In the genomic region with DNA sequence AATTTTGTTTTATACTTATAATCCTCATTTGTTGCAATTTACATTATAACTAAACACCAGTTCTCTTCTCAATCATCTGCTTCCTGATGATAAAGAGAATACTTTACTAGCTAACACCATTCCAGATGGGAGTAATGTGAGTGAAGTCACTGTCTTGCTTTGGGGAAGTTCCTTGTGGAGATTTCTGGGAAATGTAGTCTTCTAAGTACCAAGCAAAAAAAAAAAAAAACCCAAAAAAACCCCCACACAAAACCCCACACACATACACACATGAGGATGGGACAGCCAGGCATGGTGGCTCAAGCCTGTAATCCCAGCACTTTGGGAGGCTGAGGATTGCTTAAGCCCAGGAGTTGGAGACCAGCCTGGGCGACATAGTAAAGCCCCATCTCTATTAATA, we compare ENCODE assay signal across 17 cellular contexts. TPM values are rescaled to one million over a fixed set of nuclear protein-coding genes. Genes with fewer than 3 reads are reported as not detected.
DNase-seq lines count a peak whose midpoint lies in the region; ATAC-seq and TF ChIP-seq lines count a peak whose summit lies in the region.
"Had no signal": no experiment of that assay in that cellular context is flagged by ENCODE, and none has a peak within 500 bp of the region (broad histone marks: within the 10 kb centered on the region; RNA-seq: fewer than 3 reads in every experiment).

No MANE protein-coding gene starts in this region.

- H3K4me1 ChIP-seq in adipocyte (ENCODE audit: control insufficient read depth, insufficient read depth, low read length): peaks cover 13% of the 10 kb centered on the region

- POLR2A ChIA-PET in CD4-positive, alpha-beta T cell (lab: Charles Lee): no interaction called here

- H3K9ac ChIP-seq in adipocyte (ENCODE audit: low read length): no peak overlapping the region
- H3K9ac ChIP-seq: BLaER1 had no signal

- H3K27me3 Mint-ChIP-seq in CD4-positive, alpha-beta T cell: no peaks in the 10 kb centered on the region
- H3K27me3 Mint-ChIP-seq in activated T-helper 1 cell treated with anti-CD3 and anti-CD28 coated beads, Interleukin-12 subunit alpha, Interleukin-12 subunit beta, Interleukin-2, Interleukin-4 antibody, amounts not matched to agents 30 ng/mL and 10 ng/mL and 1 ng/mL, durations not matched to agents 14 hours and 24 hours and 36 hours (ENCODE audit: insufficient read depth): peaks cover 3% of the 10 kb centered on the region
- H3K27me3 Mint-ChIP-seq: central memory CD8-positive, alpha-beta T cell had no signal

- TF ChIP-seq CTCF in CD4-positive, alpha-beta T cell (IDR thresholded peaks at IDR 0.05): no peak
- no peak for TF ChIP-seq CTCF in foreskin fibroblast (IDR thresholded peaks at IDR 0.05; ENCODE audit: low read depth, low read length)

- peaks cover 5% of the 10 kb centered on the region for H3K36me3 Mint-ChIP-seq in CD4-positive, alpha-beta T cell (ENCODE audit: low read depth)
- H3K36me3 Mint-ChIP-seq in activated T-helper 1 cell treated with anti-CD3 and anti-CD28 coated beads, Interleukin-12 subunit alpha, Interleukin-12 subunit beta, Interleukin-2, Interleukin-4 antibody, amounts not matched to agents 30 ng/mL and 10 ng/mL and 1 ng/mL, durations not matched to agents 14 hours and 24 hours and 36 hours (ENCODE audit: low read depth): peaks cover 2% of the 10 kb centered on the region

- no peak overlapping the region for H3K4me3 ChIP-seq in adipocyte (ENCODE audit: low read length)
- no peak overlapping the region for H3K4me3 ChIP-seq in foreskin fibroblast (ENCODE audit: low read depth in 1 of 2, low read length in 2 of 2)
- H3K4me3 ChIP-seq: BLaER1 had no signal

- CTCF ChIA-PET in CD4-positive, alpha-beta T cell (lab: Charles Lee): no interaction called here

- H3K27me3 ChIP-seq in CD4-positive, alpha-beta T cell (ENCODE audit: control insufficient read depth, insufficient read depth, low read length): peaks cover 6% of the 10 kb centered on the region
- H3K27me3 ChIP-seq in adipocyte (replicated peaks; ENCODE audit: control insufficient read depth, insufficient read depth, low read length): no peaks in the 10 kb centered on the region

- peak overlapping the region; percentile 61 for H3K4me3 Mint-ChIP-seq in CD4-positive, alpha-beta T cell
- no peak overlapping the region for H3K4me3 Mint-ChIP-seq in activated T-helper 1 cell treated with anti-CD3 and anti-CD28 coated beads, Interleukin-12 subunit alpha, Interleukin-12 subunit beta, Interleukin-2, Interleukin-4 antibody, amounts not matched to agents 30 ng/mL and 10 ng/mL and 1 ng/mL, durations not matched to agents 14 hours and 24 hours and 36 hours
- H3K4me3 Mint-ChIP-seq: central memory CD8-positive, alpha-beta T cell; endodermal cell had no signal

- no peaks in the 10 kb centered on the region for H3K9me3 Mint-ChIP-seq in CD4-positive, alpha-beta T cell
- peaks cover 5% of the 10 kb centered on the region for H3K9me3 Mint-ChIP-seq in activated T-helper 1 cell treated with anti-CD3 and anti-CD28 coated beads, Interleukin-12 subunit alpha, Interleukin-12 subunit beta, Interleukin-2, Interleukin-4 antibody, amounts not matched to agents 30 ng/mL and 10 ng/mL and 1 ng/mL, durations not matched to agents 14 hours and 24 hours and 36 hours
- H3K9me3 Mint-ChIP-seq: central memory CD8-positive, alpha-beta T cell; endodermal cell had no signal

- intact Hi-C loops in CD4-positive, alpha-beta T cell (cut with DNase I, micrococcal nuclease): loop anchor here in 1 of 2 experiments (10.0 kb wide), 1 partner anchor 61 kb away; a partner anchor contains a TSS
- intact Hi-C loops in activated T-helper 1 cell treated with anti-CD3 and anti-CD28 coated beads, Interleukin-12 subunit alpha, Interleukin-12 subunit beta, Interleukin-2, Interleukin-4 antibody, amounts not matched to agents 30 ng/mL and 10 ng/mL and 1 ng/mL, durations not matched to agents 14 hours and 24 hours and 36 hours (cut with micrococcal nuclease): no loop called here

- peaks cover 53% of the 10 kb centered on the region for H3K4me1 Mint-ChIP-seq in CD4-positive, alpha-beta T cell (ENCODE audit: low read depth)
- peaks cover 32% of the 10 kb centered on the region for H3K4me1 Mint-ChIP-seq in activated T-helper 1 cell treated with anti-CD3 and anti-CD28 coated beads, Interleukin-12 subunit alpha, Interleukin-12 subunit beta, Interleukin-2, Interleukin-4 antibody, amounts not matched to agents 30 ng/mL and 10 ng/mL and 1 ng/mL, durations not matched to agents 14 hours and 24 hours and 36 hours (ENCODE audit: low read depth)

- no peak for DNase-seq in CD4-positive, alpha-beta T cell
- DNase-seq in HCEC 1CT: peak; percentile 54
- DNase-seq in adipocyte (ENCODE audit: low read depth): peak; percentile 62
- peak; percentile 34 to 69 for DNase-seq in foreskin fibroblast
- no peak for DNase-seq in activated T-helper 1 cell treated with anti-CD3 and anti-CD28 coated beads, Interleukin-12 subunit alpha, Interleukin-12 subunit beta, Interleukin-2, Interleukin-4 antibody, amounts not matched to agents 30 ng/mL and 10 ng/mL and 1 ng/mL, durations not matched to agents 14 hours and 24 hours and 36 hours (ENCODE audit: low spot score)
- DNase-seq: activated naive CD4-positive, alpha-beta T cell treated with anti-CD3 and anti-CD28 coated beads, Interleukin-2, amount 50 U/mL, for 16 hours; endodermal cell; glutamatergic neuron; MM.1S; NCI-H2107; NCI-H774 had no signal

- H3K27ac Mint-ChIP-seq in CD4-positive, alpha-beta T cell: peak overlapping the region; percentile 90
- no peak overlapping the region for H3K27ac Mint-ChIP-seq in activated T-helper 1 cell treated with anti-CD3 and anti-CD28 coated beads, Interleukin-12 subunit alpha, Interleukin-12 subunit beta, Interleukin-2, Interleukin-4 antibody, amounts not matched to agents 30 ng/mL and 10 ng/mL and 1 ng/mL, durations not matched to agents 14 hours and 24 hours and 36 hours
- H3K27ac Mint-ChIP-seq: endodermal cell had no signal

- H3K36me3 ChIP-seq in adipocyte (ENCODE audit: control insufficient read depth, insufficient read depth, low read length, severe bottlenecking): no peaks in the 10 kb centered on the region
- H3K36me3 ChIP-seq: BLaER1 had no signal

- ATAC-seq in CD4-positive, alpha-beta T cell (ENCODE audit: poor library complexity): no peak
- no peak for ATAC-seq in HG02885 (IDR thresholded peaks at IDR 0.05; ENCODE audit: poor library complexity, unreplicated experiment)
- no peak for ATAC-seq in GM21390 (IDR thresholded peaks at IDR 0.05; ENCODE audit: unreplicated experiment)
- no peak for ATAC-seq in GM21447 (IDR thresholded peaks at IDR 0.05; ENCODE audit: unreplicated experiment)

- H3K9me3 ChIP-seq in CD4-positive, alpha-beta T cell (ENCODE audit: control insufficient read depth, low read length): no peaks in the 10 kb centered on the region
- H3K9me3 ChIP-seq in adipocyte (ENCODE audit: control insufficient read depth, low read length): no peaks in the 10 kb centered on the region

- H3K27ac ChIP-seq in CD4-positive, alpha-beta T cell (ENCODE audit: low read depth, low read length): peak overlapping the region; percentile 4
- H3K27ac ChIP-seq: BLaER1 had no signal

RNA-seq across cellular contexts. Expression of a gene that starts 2.2 kb away (rescaled TPM):
- total RNA-seq in CD4-positive, alpha-beta T cell: 10 to 100 TPM; 12.8 to 13.0 TPM
- total RNA-seq in activated T-helper 1 cell treated with anti-CD3 and anti-CD28 coated beads, Interleukin-12 subunit alpha, Interleukin-12 subunit beta, Interleukin-2, Interleukin-4 antibody, amounts not matched to agents 30 ng/mL and 10 ng/mL and 1 ng/mL, durations not matched to agents 14 hours and 24 hours and 36 hours: 2.1 and 2.5 TPM in 2 replicates

RNA-seq across cellular contexts. Expression of a gene that starts 38.0 kb away (rescaled TPM):
- total RNA-seq in CD4-positive, alpha-beta T cell: under 1 TPM in 1 of 2 experiments, not detected in 1; 0.58 TPM
- not detected in 2 replicates for total RNA-seq in activated T-helper 1 cell treated with anti-CD3 and anti-CD28 coated beads, Interleukin-12 subunit alpha, Interleukin-12 subunit beta, Interleukin-2, Interleukin-4 antibody, amounts not matched to agents 30 ng/mL and 10 ng/mL and 1 ng/mL, durations not matched to agents 14 hours and 24 hours and 36 hours
- total RNA-seq: lung microvascular endothelial cell had no signal

Comparison
In these comparisons a context has a peak if more than half of its experiments do, and no peak if none do; other contexts are left out.
1. DNase-seq: peak in HCEC 1CT (single experiment), adipocyte (single experiment) and foreskin fibroblast (2 of 2); none in CD4-positive, alpha-beta T cell (0 of 10) and activated T-helper 1 cell treated with anti-CD3 and anti-CD28 coated beads, Interleukin-12 subunit alpha, Interleukin-12 subunit beta, Interleukin-2, Interleukin-4 antibody, amounts not matched to agents 30 ng/mL and 10 ng/mL and 1 ng/mL, durations not matched to agents 14 hours and 24 hours and 36 hours (single experiment).